In the genomic region with DNA sequence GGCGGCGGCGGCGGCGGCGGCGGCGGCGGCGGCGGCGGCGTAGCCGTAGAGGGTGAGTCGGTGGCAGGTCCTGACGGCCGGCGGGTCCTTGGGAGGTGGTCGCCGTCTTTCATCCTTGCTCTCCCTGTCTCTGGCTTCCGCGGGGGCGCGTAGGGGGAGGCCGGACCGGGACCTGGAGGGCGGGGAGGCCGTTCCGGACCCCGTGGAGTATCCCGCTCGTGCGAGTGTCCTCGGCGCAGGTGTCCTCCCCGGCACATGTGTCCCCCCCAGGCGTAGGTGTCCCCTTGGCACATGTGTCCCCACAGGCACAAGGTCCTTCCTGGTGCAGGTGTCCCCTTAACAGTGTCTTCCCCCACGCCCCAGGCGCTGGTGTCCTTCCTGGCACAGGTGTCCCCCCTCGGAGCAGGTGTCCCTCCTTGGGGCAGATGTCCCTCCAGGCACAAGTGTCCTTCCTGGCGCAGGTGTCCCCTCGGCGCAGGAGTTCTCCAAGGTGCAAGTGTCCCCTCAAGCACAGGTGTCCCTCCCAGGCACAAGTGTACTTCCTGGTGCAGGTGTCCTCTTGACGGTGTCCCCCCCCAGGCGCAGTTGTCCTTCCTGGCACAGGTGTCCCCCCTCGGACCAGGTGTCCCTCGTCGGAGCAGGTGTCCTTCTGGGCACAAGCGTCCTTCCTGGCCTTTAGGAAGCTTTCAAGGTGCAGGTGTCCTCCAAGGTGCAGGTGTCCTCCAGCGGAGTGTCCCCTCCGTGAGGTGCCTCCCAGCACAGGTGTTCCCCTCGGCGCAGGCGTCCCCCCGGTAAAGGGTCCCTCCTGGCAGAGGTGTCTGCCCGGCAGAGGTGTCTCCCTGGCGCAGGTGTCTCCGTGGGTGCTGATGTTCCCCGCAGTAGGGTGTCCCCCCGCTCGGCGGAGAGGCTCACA, we compare ENCODE assay signal across 8 cellular contexts. TPM values are rescaled to one million over a fixed set of nuclear protein-coding genes. Genes with fewer than 3 reads are reported as not detected.
DNase-seq lines count a peak whose midpoint lies in the region; ATAC-seq and TF ChIP-seq lines count a peak whose summit lies in the region.

No MANE protein-coding gene starts in this region.

- peaks cover 25% of the 10 kb centered on the region for H3K4me1 Mint-ChIP-seq in Calu3 (ENCODE audit: low read depth, unreplicated experiment)
- peaks cover 40% of the 10 kb centered on the region for H3K4me1 Mint-ChIP-seq in activated T-cell treated with anti-CD3 and anti-CD28 coated beads, Interleukin-2, amount 50 U/mL, for 72 hours (ENCODE audit: low read depth)

- peaks cover 3% of the 10 kb centered on the region for H3K27me3 ChIP-seq in gastroesophageal sphincter
- H3K27me3 ChIP-seq in trophoblast cell (ENCODE audit: insufficient read depth, low read length): no peaks in the 10 kb centered on the region

- peak overlapping the region; percentile 95 for H4K8ac ChIP-seq in trophoblast cell (ENCODE audit: low read depth, low read length)

- peak overlapping the region; percentile 83 for H4K91ac ChIP-seq in trophoblast cell (ENCODE audit: low read depth, low read length)

- H2BK12ac ChIP-seq in trophoblast cell (ENCODE audit: low read length): no peak overlapping the region

- H3K4me2 ChIP-seq in trophoblast cell (ENCODE audit: low read length): peak overlapping the region; percentile 98

- TF ChIP-seq CTCF in Calu3 (IDR thresholded peaks at IDR 0.05; ENCODE audit: unreplicated experiment) (no peak), gastroesophageal sphincter (IDR thresholded peaks at IDR 0.05) (no peak)

- H3K23ac ChIP-seq in trophoblast cell (ENCODE audit: low read length): no peak overlapping the region

- peaks cover 56% of the 10 kb centered on the region for H3K36me3 Mint-ChIP-seq in Calu3 (ENCODE audit: insufficient read depth, unreplicated experiment)
- peaks cover 6 to 16% of the 10 kb centered on the region in 2 donors for H3K36me3 Mint-ChIP-seq in activated T-cell treated with anti-CD3 and anti-CD28 coated beads, Interleukin-2, amount 50 U/mL, for 72 hours (ENCODE audit: insufficient read depth in 2 of 2)

- DNase-seq in Calu3: peak; percentile 45
- DNase-seq in M059J (ENCODE audit: low read depth): peak; percentile 20
- DNase-seq in activated T-cell treated with anti-CD3 and anti-CD28 coated beads, Interleukin-2, amount 50 U/mL, for 72 hours: peak in 1 of 2 donors; percentile 37
- no peak for DNase-seq in trophoblast cell
- DNase-seq in GOT3 (lab: John Stamatoyannopoulos, UW): no peak
- no peak for DNase-seq in middle frontal gyrus (ENCODE audit: extremely low spot score, low spot score)

- peak overlapping the region; percentile 75 to 96 for H3K4me3 ChIP-seq in gastroesophageal sphincter
- H3K4me3 ChIP-seq in trophoblast cell (ENCODE audit: low read depth, low read length): peak overlapping the region; percentile 89

- H3K4ac ChIP-seq in trophoblast cell (ENCODE audit: low read depth, low read length): peak overlapping the region; percentile 95

- intact Hi-C loops in Calu3 (cut with micrococcal nuclease; ENCODE audit: unreplicated experiment): loop anchor here (10.0 kb wide), 1 partner anchor 171 kb away; the partner anchor contains the start of gene CEP72

- H3K9me3 Mint-ChIP-seq in Calu3 (ENCODE audit: low read depth, unreplicated experiment): no peaks in the 10 kb centered on the region
- H3K9me3 Mint-ChIP-seq in activated T-cell treated with anti-CD3 and anti-CD28 coated beads, Interleukin-2, amount 50 U/mL, for 72 hours: no peaks in the 10 kb centered on the region

- TF ChIP-seq POLR2A in gastroesophageal sphincter (IDR thresholded peaks at IDR 0.05): peak in 1 of 2 donors; percentile 38

- H2BK5ac ChIP-seq in trophoblast cell (ENCODE audit: low read depth, low read length, poor library complexity): no peak overlapping the region

- peak overlapping the region; percentile 90 for H2AFZ ChIP-seq in trophoblast cell (ENCODE audit: insufficient read depth, low read length, poor library complexity)

- peak overlapping the region; percentile 91 for H3K18ac ChIP-seq in trophoblast cell (ENCODE audit: low read length)

- peaks cover 7% of the 10 kb centered on the region for H3K79me1 ChIP-seq in trophoblast cell (ENCODE audit: low read length)

- H2AK5ac ChIP-seq in trophoblast cell (ENCODE audit: low read length): peak overlapping the region; percentile 6

- H3K27ac Mint-ChIP-seq in Calu3 (ENCODE audit: unreplicated experiment): peak overlapping the region; percentile 77
- H3K27ac Mint-ChIP-seq in activated T-cell treated with anti-CD3 and anti-CD28 coated beads, Interleukin-2, amount 50 U/mL, for 72 hours: peak overlapping the region; percentile 76

- BruUV-seq in Calu3 (replicated peaks; lab: Mats Ljungman, UMichigan): no TSS peak

- peaks cover 0 to 31% of the 10 kb centered on the region in 2 donors for H3K36me3 ChIP-seq in gastroesophageal sphincter
- peaks cover 15 to 16% of the 10 kb centered on the region in 2 experiments for H3K36me3 ChIP-seq in trophoblast cell (ENCODE audit: control insufficient read depth in 1 of 2, insufficient read depth in 2 of 2, low read length in 2 of 2)

- WGBS in gastroesophageal sphincter (ENCODE audit: low coverage in 1 of 2), 2 donors: 0% methylated on average over 3 to 4 of the region's 62 CpGs
- no CpG with 5 or more reads among the region's 62 CpGs for WGBS in trophoblast cell (ENCODE audit: extremely low coverage, insufficient coverage, insufficient read length)

- peak overlapping the region; percentile 94 for H3K4me3 Mint-ChIP-seq in Calu3 (ENCODE audit: low read depth, unreplicated experiment)
- peak overlapping the region; percentile 83 to 97 for H3K4me3 Mint-ChIP-seq in activated T-cell treated with anti-CD3 and anti-CD28 coated beads, Interleukin-2, amount 50 U/mL, for 72 hours

- peaks cover 14% of the 10 kb centered on the region for H3K79me2 ChIP-seq in trophoblast cell (ENCODE audit: control insufficient read depth, insufficient read depth, low read length, poor library complexity)

- CTCF ChIA-PET in Calu3 (lab: Charles Lee): interaction anchor here (0.6 kb wide), 1 partner anchor 170 kb away, joined by 4 read pairs; no protein-coding TSS in a partner anchor

- ATAC-seq in GM21717 (IDR thresholded peaks at IDR 0.05; ENCODE audit: unreplicated experiment) (peak; percentile 1), gastroesophageal sphincter (peak; percentile 8)
- ATAC-seq in activated T-cell treated with anti-CD3 and anti-CD28 coated beads, Interleukin-2, amount 50 U/mL, for 72 hours (replicated peaks in 1 of 2): peak; percentile 31 to 35

- H3K27ac ChIP-seq in gastroesophageal sphincter: peak overlapping the region; percentile 4 to 89 (median 86)
- H3K27ac ChIP-seq in trophoblast cell (ENCODE audit: low read depth, low read length): no peak overlapping the region

- peaks cover 0 to 43% (median 15%) of the 10 kb centered on the region in 3 donors for H3K4me1 ChIP-seq in gastroesophageal sphincter
- H3K4me1 ChIP-seq in trophoblast cell (ENCODE audit: control insufficient read depth in 1 of 2, insufficient read depth in 2 of 2, low read length in 2 of 2): peaks cover 13 to 14% of the 10 kb centered on the region in 2 experiments

- no peaks in the 10 kb centered on the region for H3K27me3 Mint-ChIP-seq in Calu3 (ENCODE audit: unreplicated experiment)
- H3K27me3 Mint-ChIP-seq in activated T-cell treated with anti-CD3 and anti-CD28 coated beads, Interleukin-2, amount 50 U/mL, for 72 hours (ENCODE audit: low read depth): no peaks in the 10 kb centered on the region

- peak overlapping the region; percentile 88 for H3K14ac ChIP-seq in trophoblast cell (ENCODE audit: low read length)

- no peak for TF ChIP-seq EP300 in gastroesophageal sphincter (IDR thresholded peaks at IDR 0.05)

- H3K9ac ChIP-seq in trophoblast cell (ENCODE audit: low read length): peak overlapping the region; percentile 95

- no peaks in the 10 kb centered on the region for H3K9me3 ChIP-seq in gastroesophageal sphincter
- H3K9me3 ChIP-seq in trophoblast cell (ENCODE audit: insufficient read depth, low read depth, low read length): peaks cover 2% of the 10 kb centered on the region

- H2BK120ac ChIP-seq in trophoblast cell (ENCODE audit: insufficient read depth, low read length, poor library complexity): peak overlapping the region; percentile 90

- peak overlapping the region; percentile 46 for H4K12ac ChIP-seq in trophoblast cell (ENCODE audit: low read depth, low read length)

RNA-seq across cellular contexts. Expression of gene EXOC3, which starts 0.5 kb away (rescaled TPM):
- total RNA-seq in Calu3 (2022): 63.8 and 69.4 TPM in 2 replicates
- total RNA-seq in M059J (2014; rRNA removed; shearing (Covaris generic)): 32.2 and 36.7 TPM in 2 replicates
- total RNA-seq in activated T-cell treated with anti-CD3 and anti-CD28 coated beads, Interleukin-2, amount 50 U/mL, for 72 hours: 10 to 100 TPM; 60.1 to 78.2 TPM
- total RNA-seq in gastroesophageal sphincter: 10 to 100 TPM; 46.4 to 92.7 (median 60.3) TPM
- 24.0 and 24.2 TPM in 2 replicates for polyA plus RNA-seq in trophoblast cell (2013)

Comparison
In these comparisons a context has a peak if more than half of its experiments do, and no peak if none do; other contexts are left out.
1. DNase-seq: peak in Calu3 (single experiment) and M059J (single experiment); none in trophoblast cell (0 of 2), GOT3 (single experiment) and middle frontal gyrus (single experiment).
2. Peak in every context shown above with its lines, with median percentiles within 50 percentile points of each other: ATAC-seq.